In the genomic region with DNA sequence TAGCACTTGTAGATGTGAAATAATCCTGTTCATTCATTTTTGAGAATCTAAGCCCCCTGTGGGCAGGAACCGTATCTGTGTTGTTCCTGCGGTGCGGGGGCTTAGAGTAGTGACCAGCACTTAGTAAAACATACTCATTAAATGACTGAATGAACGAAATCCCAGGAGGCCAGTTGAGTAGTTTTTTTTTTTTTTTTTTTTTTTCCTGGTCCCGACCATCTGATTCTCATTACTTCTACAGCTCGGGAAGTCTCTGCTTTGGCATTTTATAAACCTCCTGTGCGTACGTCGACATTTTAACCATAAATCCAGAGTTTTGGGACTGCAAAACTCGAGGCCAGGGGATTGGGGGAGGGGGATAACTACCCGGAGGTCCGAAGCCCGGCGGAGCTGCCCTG, we compare ENCODE assay signal across 8 cellular contexts. TPM values are rescaled to one million over a fixed set of nuclear protein-coding genes. Genes with fewer than 3 reads are reported as not detected.
DNase-seq lines count a peak whose midpoint lies in the region; ATAC-seq and TF ChIP-seq lines count a peak whose summit lies in the region.

No MANE protein-coding gene starts in this region.

- TF ChIP-seq POLR2A in gastrocnemius medialis (IDR thresholded peaks at IDR 0.05), result no peak

- H3K4me1 ChIP-seq in gastrocnemius medialis, result peaks cover 10 to 16% of the 10 kb centered on the region in 2 donors

- ATAC-seq in gastrocnemius medialis (no peak), GM19397 (IDR thresholded peaks at IDR 0.05; ENCODE audit: unreplicated experiment) (no peak), GM19463 (IDR thresholded peaks at IDR 0.05; ENCODE audit: unreplicated experiment) (no peak), GM21381 (IDR thresholded peaks at IDR 0.05; ENCODE audit: unreplicated experiment) (no peak)

- H3K27ac ChIP-seq in VCaP, result peak overlapping the region; percentile 96
- peak overlapping the region; percentile 75 to 86 (median 78) for H3K27ac ChIP-seq in gastrocnemius medialis

- TF ChIP-seq CTCF in VCaP (conservative IDR thresholded peaks at IDR 0.05) (no peak), foreskin fibroblast (IDR thresholded peaks at IDR 0.05; ENCODE audit: low read depth, low read length) (no peak), gastrocnemius medialis (IDR thresholded peaks at IDR 0.05 in 4 of 5, conservative IDR thresholded peaks at IDR 0.05 in 1 of 5) (no peak)

- in situ Hi-C loops in gastrocnemius medialis (cut with MboI; ENCODE audit: low sequenced_read_pairs in 4 of 4), result no loop called here

- no peaks in the 10 kb centered on the region for H3K9me3 ChIP-seq in gastrocnemius medialis

- H3K36me3 ChIP-seq in gastrocnemius medialis, result no peaks in the 10 kb centered on the region

- H3K4me3 ChIP-seq in GM08714 (ENCODE audit: low read length) (peak overlapping the region; percentile 64), foreskin fibroblast (ENCODE audit: low read depth in 1 of 2, low read length in 2 of 2) (peak overlapping the region; percentile 53 to 58), gastrocnemius medialis (peak overlapping the region; percentile 54 to 74 (median 62))

- intact Hi-C loops in gastrocnemius medialis (cut with DNase I; ENCODE audit: low total_unique reads), result loop anchor here (2.0 to 5.0 kb wide), 2 partner anchors 32 to 186 kb away; a partner anchor contains a TSS

- H3K27me3 ChIP-seq in gastrocnemius medialis, result peaks cover 4 to 25% (median 23%) of the 10 kb centered on the region in 3 donors

- DNase-seq in foreskin fibroblast, result peak; percentile 87 to 91
- no peak for DNase-seq in gastrocnemius medialis
- no peak for DNase-seq in effector CD8-positive, alpha-beta T cell (lab: John Stamatoyannopoulos, UW)

RNA-seq across cellular contexts. Expression of a gene that starts 31.5 kb away (rescaled TPM):
- total RNA-seq in gastrocnemius medialis, result 1 to 10 TPM; 4.3 to 6.9 (median 5.9) TPM

Comparison
In these comparisons a context has a peak if more than half of its experiments do, and no peak if none do; other contexts are left out.
1. DNase-seq: peak in foreskin fibroblast (2 of 2); none in gastrocnemius medialis (0 of 2) and effector CD8-positive, alpha-beta T cell (single experiment).
2. Peak in every context shown above with its lines, with median percentiles within 50 percentile points of each other: H3K4me3 ChIP-seq.